In genomic region chr1:225442156-225442555, GRCh38 we compare ENCODE assay signal across 10 cellular contexts. TPM values are rescaled to one million over a fixed set of nuclear protein-coding genes. Genes with fewer than 3 reads are reported as not detected.
DNase-seq lines count a peak whose midpoint lies in the region; ATAC-seq and TF ChIP-seq lines count a peak whose summit lies in the region.
"Had no signal": no experiment of that assay in that cellular context is flagged by ENCODE, and none has a peak within 500 bp of the region (broad histone marks: within the 10 kb centered on the region; RNA-seq: fewer than 3 reads in every experiment).

No MANE protein-coding gene starts in this region.

- H3K9ac ChIP-seq in Karpas-422 (ENCODE audit: low read length), result no peak overlapping the region; the same call in 1 of the 2 replicates

- H3K4me1 ChIP-seq in Karpas-422 (ENCODE audit: low read length) (peaks cover 32% of the 10 kb centered on the region), body of pancreas (peaks cover 62% of the 10 kb centered on the region), neutrophil (ENCODE audit: control insufficient read depth in 1 of 2, insufficient read depth in 1 of 2, low read depth in 1 of 2, low read length in 1 of 2) (peaks cover 54 to 57% of the 10 kb centered on the region in 2 experiments)

- no peak for TF ChIP-seq POLR2A in body of pancreas (IDR thresholded peaks at IDR 0.05)

- H3K9me3 ChIP-seq in Karpas-422 (ENCODE audit: low read length) (no peaks in the 10 kb centered on the region), body of pancreas (no peaks in the 10 kb centered on the region), neutrophil (no peaks in the 10 kb centered on the region)

- H3K27ac ChIP-seq in Karpas-422 (ENCODE audit: low read length) (no peak overlapping the region), body of pancreas (peak overlapping the region; percentile 50 to 78 (median 70)), neutrophil (peak overlapping the region; percentile 51), coronary artery (no peak overlapping the region)

- H4K20me1 ChIP-seq in Karpas-422 (ENCODE audit: insufficient read depth, low read depth, low read length), result no peaks in the 10 kb centered on the region

- 68 to 74% methylated on average over 2 of the region's 2 CpGs for WGBS in body of pancreas, 2 donors

- no peaks in the 10 kb centered on the region for H3K79me2 ChIP-seq in Karpas-422 (ENCODE audit: low read length)

- H3K4me3 ChIP-seq in Karpas-422 (ENCODE audit: low read length) (no peak overlapping the region), body of pancreas (no peak overlapping the region), neutrophil (ENCODE audit: low read depth in 1 of 2, low read length in 1 of 2) (no peak overlapping the region), coronary artery (no peak overlapping the region)

- intact Hi-C loops in body of pancreas (cut with DNase I), result loop anchor here (10.0 kb wide), 1 partner anchor 127 kb away; no protein-coding TSS in a partner anchor

- no peak overlapping the region for H2AFZ ChIP-seq in Karpas-422 (ENCODE audit: low read length)

- ATAC-seq in body of pancreas (no peak), HG03457 (IDR thresholded peaks at IDR 0.05; ENCODE audit: unreplicated experiment) (no peak)
- ATAC-seq: SK-N-SH treated with all-trans-retinoic acid at 6 μM for 48 hours had no signal

- H3K4me2 ChIP-seq in Karpas-422 (ENCODE audit: low read depth, low read length, poor library complexity, severe bottlenecking), result peak overlapping the region; percentile 40

- H3K36me3 ChIP-seq in Karpas-422 (ENCODE audit: insufficient read depth, low read length), result no peaks in the 10 kb centered on the region
- H3K36me3 ChIP-seq in body of pancreas (replicated peaks in 1 of 2; ENCODE audit: insufficient read depth in 1 of 2, low read depth in 2 of 2), result no peaks in the 10 kb centered on the region
- no peaks in the 10 kb centered on the region for H3K36me3 ChIP-seq in neutrophil

- DNase-seq in COLO668 (lab: John Stamatoyannopoulos, UW; ENCODE audit: unreplicated experiment) (peak; percentile 52), Karpas-422 (no peak), body of pancreas (no peak), GOT3 (lab: John Stamatoyannopoulos, UW) (no peak), coronary artery (ENCODE audit: low spot score) (no peak)
- DNase-seq: MV-4-11, NCI-H774 had no signal

- H3K9me2 ChIP-seq in Karpas-422 (replicated peaks; ENCODE audit: insufficient read depth, low read length), result no peaks in the 10 kb centered on the region

- H3K27me3 ChIP-seq in Karpas-422 (ENCODE audit: low read length), result no peaks in the 10 kb centered on the region
- no peaks in the 10 kb centered on the region for H3K27me3 ChIP-seq in body of pancreas
- no peaks in the 10 kb centered on the region for H3K27me3 ChIP-seq in neutrophil

- no peak for TF ChIP-seq CTCF in body of pancreas (IDR thresholded peaks at IDR 0.05)
- TF ChIP-seq CTCF in neutrophil (IDR thresholded peaks at IDR 0.05), result no peak
- TF ChIP-seq CTCF in coronary artery (IDR thresholded peaks at IDR 0.05), result no peak

RNA-seq across cellular contexts. Expression of gene LBR, which starts 14.3 kb away (rescaled TPM):
- total RNA-seq in Karpas-422 (2014; rRNA removed; shearing (Covaris generic); ENCODE audit: low replicate concordance), result 66.0 and 157 TPM in 2 replicates
- total RNA-seq in body of pancreas, result 10 to 100 TPM; 15.2 to 26.5 TPM

Comparison
In these comparisons a context has a peak if more than half of its experiments do, and no peak if none do; other contexts are left out.
1. H3K27ac ChIP-seq: peak in body of pancreas (4 of 4) and neutrophil (single experiment); none in Karpas-422 (single experiment) and coronary artery (0 of 2).